In genomic region chr9:88310310-88310980, GRCh38 we compare ENCODE assay signal across 15 cellular contexts.
DNase-seq lines count a peak whose midpoint lies in the region; ATAC-seq, FAIRE-seq and TF ChIP-seq lines count a peak whose summit lies in the region.
"Had no signal": no experiment of that assay in that cellular context is flagged by ENCODE, and none has a peak within 500 bp of the region (broad histone marks: within the 10 kb centered on the region; RNA-seq: fewer than 3 reads in every experiment).

No MANE protein-coding gene starts in this region.

- H3K4me2 ChIP-seq in HepG2 (ENCODE audit: low read depth, low read length) = no peak overlapping the region
- H3K4me2 ChIP-seq: smooth muscle cell had no signal

- no TSS peak for BruUV-seq in HepG2 (replicated peaks; lab: Mats Ljungman, UMichigan)

- H3K4me3 ChIP-seq in H7 (ENCODE audit: insufficient read depth, low read depth, low read length) (no peak overlapping the region), HepG2 (replicated peaks in 1 of 3; ENCODE audit: insufficient read depth in 1 of 3, low read depth in 2 of 3, low read length in 3 of 3) (no peak overlapping the region)
- H3K4me3 ChIP-seq: lower lobe of right lung, smooth muscle cell, thyroid gland had no signal

- ATAC-seq in HepG2 = no peak
- ATAC-seq in GM21737 (IDR thresholded peaks at IDR 0.05; ENCODE audit: unreplicated experiment) = no peak
- ATAC-seq in GM21529 (IDR thresholded peaks at IDR 0.05; ENCODE audit: unreplicated experiment) = no peak
- ATAC-seq: Right ventricle myocardium inferior had no signal

- H2AFZ ChIP-seq in HepG2 (ENCODE audit: low read length) = no peak overlapping the region

- no peak for FAIRE-seq in HepG2 (lab: Jason Lieb, UNC)
- FAIRE-seq: astrocyte had no signal

- TF ChIP-seq POLR2A in HepG2 (IDR thresholded peaks at IDR 0.05; ENCODE audit: insufficient read depth in 1 of 2, low read depth in 2 of 2, low read length in 2 of 2) = no peak

- H3K36me3 ChIP-seq in H7 (replicated peaks; ENCODE audit: control insufficient read depth, insufficient read depth, low read length) = no peaks in the 10 kb centered on the region
- no peaks in the 10 kb centered on the region for H3K36me3 ChIP-seq in HepG2 (replicated peaks in 1 of 2; ENCODE audit: control insufficient read depth in 1 of 2, insufficient read depth in 2 of 2, low read length in 2 of 2)
- H3K36me3 ChIP-seq: lower lobe of right lung, thyroid gland, WERI-Rb-1 had no signal

- no peaks in the 10 kb centered on the region for H3K27me3 ChIP-seq in H7 (ENCODE audit: control insufficient read depth, insufficient read depth, low read length)
- peaks cover 0 to 10% of the 10 kb centered on the region in 2 experiments; a peak in 1 of 5 replicates for H3K27me3 ChIP-seq in HepG2 (ENCODE audit: control insufficient read depth in 1 of 2, insufficient read depth in 2 of 2, low read length in 2 of 2)
- H3K27me3 ChIP-seq: thyroid gland had no signal

- no peaks in the 10 kb centered on the region for H3K79me2 ChIP-seq in HepG2 (ENCODE audit: insufficient read depth, low read length)

- intact Hi-C loops in HepG2 (cut with micrococcal nuclease; ENCODE audit: unreplicated experiment) = no loop called here

- no peak for TF ChIP-seq RAD21 in HepG2 (CRISPR knock-in tag; IDR thresholded peaks at IDR 0.05)

- no peak overlapping the region for H3K27ac ChIP-seq in HepG2 (ENCODE audit: extremely low read length, insufficient read depth, low read length)
- H3K27ac ChIP-seq: lower lobe of right lung, thyroid gland, WERI-Rb-1 had no signal

- POLR2A ChIA-PET in HepG2 (lab: Yijun Ruan, JAX) = no interaction called here

- in situ Hi-C loops in HepG2 (cut with HindIII; ENCODE audit: extremely low pct_ligation_motif_present, low pct_unique_long_range_greater_than_20kb) = loop anchor here (10.0 kb wide), 1 partner anchor 264 kb away; no protein-coding TSS in a partner anchor

- no peaks in the 10 kb centered on the region for H4K20me1 ChIP-seq in HepG2 (ENCODE audit: insufficient read depth, low read length)

- H3K9me3 ChIP-seq in HepG2 (ENCODE audit: low read length) = no peaks in the 10 kb centered on the region
- H3K9me3 ChIP-seq: lower lobe of right lung, thyroid gland had no signal

- DNase-seq in H7 (peak; percentile 62), NCI-H1694 (lab: John Stamatoyannopoulos, UW) (peak; percentile 1), amniotic epithelial cell (ENCODE audit: low read depth) (peak; percentile 16), HepG2 (ENCODE audit: low spot score) (peak; percentile 14), GM19240 (ENCODE audit: insufficient read length, low spot score) (no peak)
- DNase-seq: activated T-cell treated with anti-CD3 and anti-CD28 coated beads, Interleukin-2, amount 50 U/mL, for 24 hours; effector CD8-positive, alpha-beta T cell; lower lobe of right lung; thyroid gland; WERI-Rb-1 had no signal

- TF ChIP-seq CTCF in HepG2 (CRISPR knock-in tag; IDR thresholded peaks at IDR 0.05) = 0 out of 2 replicates have a peak, but pooled peaks have one; percentile 22

- CTCF ChIA-PET in HepG2 (lab: Yijun Ruan, JAX; ENCODE audit: low intra/inter-chr PET ratio, low total read pairs) = interaction anchor here (1.2 kb wide), 1 partner anchor 268 kb away, joined by 5 read pairs; no protein-coding TSS in a partner anchor

- 14% methylated on average over 10 of the region's 10 CpGs for WGBS in HepG2 (ENCODE audit: low lambda C conversion rate)

- H3K4me1 ChIP-seq in HepG2 (ENCODE audit: insufficient read depth, low read length) = no peaks in the 10 kb centered on the region
- H3K4me1 ChIP-seq: lower lobe of right lung, thyroid gland had no signal

- no peak overlapping the region for H3K9ac ChIP-seq in HepG2 (ENCODE audit: insufficient read depth, low read depth, low read length)

- TF ChIP-seq EP300 in HepG2 (IDR thresholded peaks at IDR 0.05; ENCODE audit: low read depth in 2 of 2, low read length in 2 of 2) (no peak), HepG2 (CRISPR knock-in tag; IDR thresholded peaks at IDR 0.05; ENCODE audit: borderline replicate concordance) (no peak)

TF ChIP-seq in HepG2, 621 proteins besides CTCF, POLR2A, EP300 and RAD21:
- TF ChIP-seq STAG1 (CRISPR knock-in tag; IDR thresholded peaks at IDR 0.05) = peak; percentile 43
- no peak for TF ChIP-seq ZNF776 (CRISPR knock-in tag; IDR thresholded peaks at IDR 0.05)
- TF ChIP-seq CREB1 (IDR thresholded peaks at IDR 0.05) = peak; percentile 41; the same call in 1 of the 2 replicates
- no peak for TF ChIP-seq CREB1 (CRISPR knock-in tag; IDR thresholded peaks at IDR 0.05)
